ENCODE assay signal across 30 cellular contexts in genomic region chr5:149600932-149601331, GRCh38.
"Had no signal": no experiment of that assay in that cellular context is flagged by ENCODE, and none has a peak within 500 bp of the region (broad histone marks: within the 10 kb centered on the region; RNA-seq: fewer than 3 reads in every experiment).

No MANE protein-coding gene starts in this region.

- H3K4me3 Mint-ChIP-seq: mesothelial cell of epicardium; naive thymus-derived CD4-positive, alpha-beta T cell; nephron; neural progenitor cell had no signal

- H3K36me3 Mint-ChIP-seq: neural progenitor cell had no signal

- H3K27me3 Mint-ChIP-seq: progenitor cell of endocrine pancreas had no signal

- ATAC-seq: heart right ventricle; left cardiac atrium; left lung; mucosa of descending colon; naive thymus-derived CD4-positive, alpha-beta T cell; sciatic nerve had no signal

- H3K27ac Mint-ChIP-seq: mesothelial cell of epicardium; naive thymus-derived CD4-positive, alpha-beta T cell; nephron; neural progenitor cell; progenitor cell of endocrine pancreas had no signal

- H3K9me3 Mint-ChIP-seq: mesothelial cell of epicardium; naive thymus-derived CD4-positive, alpha-beta T cell; nephron; neural progenitor cell had no signal

- DNase-seq: dermis blood vessel endothelial cell; effector memory CD4-positive, alpha-beta T cell; erythroblast; esophagus squamous epithelium; foreskin melanocyte; glutamatergic neuron; heart right ventricle; hippocampal formation; left cardiac atrium; left lung; mesenchymal stem cell; mucosa of descending colon; naive thymus-derived CD4-positive, alpha-beta T cell; stimulated activated CD4-positive, alpha-beta T cell treated with anti-CD3 and anti-CD28 coated beads, Interleukin-12 subunit alpha, Interleukin-12 subunit beta, amount 100 ng/mL, for 4 hours; stimulated activated CD4-positive, alpha-beta T cell treated with anti-CD3 and anti-CD28 coated beads, Interleukin-1b, Interleukin-23, amount 100 ng/mL, for 48 hours; stimulated activated CD4-positive, alpha-beta T cell treated with anti-CD3 and anti-CD28 coated beads, Interleukin-4, amount 100 ng/mL, for 1 hour; stimulated activated CD8-positive, alpha-beta memory T cell treated with anti-CD3 and anti-CD28 coated beads, Interleukin-4, amount 100 ng/mL, for 48 hours; stimulated activated naive CD4-positive, alpha-beta T cell treated with Interleukin-2 at 50 U/mL for 16 hours; stomach; testis; tibial artery; upper lobe of left lung had no signal

- H3K4me1 Mint-ChIP-seq: mesothelial cell of epicardium, nephron had no signal

- H3K27ac ChIP-seq: coronary artery, esophagus squamous epithelium, heart right ventricle, left lung, neural progenitor cell, parathyroid adenoma, right atrium auricular region, stomach, testis, tibial artery, upper lobe of left lung had no signal
